In genomic region chr10:127866276-127867013, GRCh38 we compare ENCODE assay signal across 21 cellular contexts. TPM values are rescaled to one million over a fixed set of nuclear protein-coding genes. Genes with fewer than 3 reads are reported as not detected.
DNase-seq lines count a peak whose midpoint lies in the region; ATAC-seq, FAIRE-seq and TF ChIP-seq lines count a peak whose summit lies in the region.
"Had no signal": no experiment of that assay in that cellular context is flagged by ENCODE, and none has a peak within 500 bp of the region (broad histone marks: within the 10 kb centered on the region; RNA-seq: fewer than 3 reads in every experiment).

No MANE protein-coding gene starts in this region.

- H4K20me1 ChIP-seq in HepG2 (ENCODE audit: insufficient read depth, low read length), result no peaks in the 10 kb centered on the region
- H4K20me1 ChIP-seq in GM23338 (replicated peaks; ENCODE audit: insufficient read depth), result no peaks in the 10 kb centered on the region

- H3F3A ChIP-seq in GM23338 (replicated peaks; ENCODE audit: low read depth), result no peaks in the 10 kb centered on the region

- intact Hi-C loops in cardiac septum (cut with DNase I), result no loop called here
- intact Hi-C loops in left ventricle myocardium superior (cut with micrococcal nuclease), result no loop called here
- intact Hi-C loops in HepG2 (cut with micrococcal nuclease; ENCODE audit: unreplicated experiment), result no loop called here

- H3K9ac ChIP-seq in HepG2 (ENCODE audit: insufficient read depth, low read depth, low read length), result no peak overlapping the region

- no peak for TF ChIP-seq RAD21 in HepG2 (CRISPR knock-in tag; IDR thresholded peaks at IDR 0.05)

- H3K4me1 Mint-ChIP-seq in activated naive CD4-positive, alpha-beta T cell treated with anti-CD3 and anti-CD28 coated beads, Interleukin-2, amount 10 ng/mL, durations not matched to agents 7 days and 5 days, result no peaks in the 10 kb centered on the region
- H3K4me1 Mint-ChIP-seq in immature natural killer cell, result no peaks in the 10 kb centered on the region
- no peaks in the 10 kb centered on the region for H3K4me1 Mint-ChIP-seq in GM23338

- no peaks in the 10 kb centered on the region for H3K36me3 Mint-ChIP-seq in activated naive CD4-positive, alpha-beta T cell treated with anti-CD3 and anti-CD28 coated beads, Interleukin-2, amount 10 ng/mL, durations not matched to agents 7 days and 5 days
- H3K36me3 Mint-ChIP-seq in immature natural killer cell (no peaks in the 10 kb centered on the region), GM23338 (ENCODE audit: low read depth) (peaks cover 22% of the 10 kb centered on the region; the same call in 2 of the 3 replicates)

- no peak overlapping the region for H3K4me3 Mint-ChIP-seq in activated naive CD4-positive, alpha-beta T cell treated with anti-CD3 and anti-CD28 coated beads, Interleukin-2, amount 10 ng/mL, durations not matched to agents 7 days and 5 days
- H3K4me3 Mint-ChIP-seq in immature natural killer cell, result no peak overlapping the region
- no peak overlapping the region for H3K4me3 Mint-ChIP-seq in GM23338
- H3K4me3 Mint-ChIP-seq: CD4-positive, alpha-beta T cell had no signal

- POLR2A ChIA-PET in HepG2 (lab: Yijun Ruan, JAX), result no interaction called here

- no peak for TF ChIP-seq POLR2A in HepG2 (IDR thresholded peaks at IDR 0.05; ENCODE audit: insufficient read depth in 1 of 2, low read depth in 2 of 2, low read length in 2 of 2)

- no peak overlapping the region for H2AFZ ChIP-seq in HepG2 (ENCODE audit: low read length)
- H2AFZ ChIP-seq in GM23338, result no peak overlapping the region

- H3K4me3 ChIP-seq in fibroblast of mammary gland (ENCODE audit: control insufficient read depth, low read depth, low read length), result no peak overlapping the region
- H3K4me3 ChIP-seq in HepG2 (replicated peaks in 1 of 3; ENCODE audit: insufficient read depth in 1 of 3, low read depth in 2 of 3, low read length in 3 of 3), result no peak overlapping the region
- H3K4me3 ChIP-seq in GM23338, result no peak overlapping the region
- H3K4me3 ChIP-seq: A549 had no signal

- 7% methylated on average over 8 of the region's 8 CpGs for WGBS in HepG2 (ENCODE audit: low lambda C conversion rate)

- peaks cover 17% of the 10 kb centered on the region for H3K9me2 ChIP-seq in GM23338 (ENCODE audit: insufficient read depth)

- H3K27ac ChIP-seq in HepG2 (ENCODE audit: extremely low read length, insufficient read depth, low read length) (no peak overlapping the region), GM23338 (ENCODE audit: low read depth) (no peak overlapping the region)
- H3K27ac ChIP-seq: 22Rv1, A549, C4-2B had no signal

- in situ Hi-C loops in HepG2 (cut with HindIII; ENCODE audit: extremely low pct_ligation_motif_present, low pct_unique_long_range_greater_than_20kb), result loop anchor here (25.0 kb wide), 1 partner anchor 629 kb away; no protein-coding TSS in a partner anchor

- no peaks in the 10 kb centered on the region for H3K27me3 ChIP-seq in HepG2 (ENCODE audit: control insufficient read depth in 1 of 2, insufficient read depth in 2 of 2, low read length in 2 of 2)
- no peaks in the 10 kb centered on the region for H3K27me3 ChIP-seq in GM23338 (ENCODE audit: insufficient read depth)

- H3K79me2 ChIP-seq in HepG2 (ENCODE audit: insufficient read depth, low read length), result no peaks in the 10 kb centered on the region
- no peaks in the 10 kb centered on the region for H3K79me2 ChIP-seq in GM23338 (replicated peaks; ENCODE audit: insufficient read depth)

- peak; percentile 14 for DNase-seq in cardiac septum (ENCODE audit: low spot score)
- no peak for DNase-seq in left ventricle myocardium superior
- peak; percentile 25 for DNase-seq in fibroblast of mammary gland (ENCODE audit: low read depth)
- DNase-seq in HepG2 (ENCODE audit: low spot score), result peak; percentile 30
- no peak for DNase-seq in activated naive CD4-positive, alpha-beta T cell treated with anti-CD3 and anti-CD28 coated beads, Interleukin-2, amount 10 ng/mL, durations not matched to agents 7 days and 5 days
- DNase-seq in immature natural killer cell, result no peak
- DNase-seq in foreskin melanocyte, result no peak
- no peak for DNase-seq in GM23338 (ENCODE audit: low spot score)
- DNase-seq: AML-193; Caco-2; CD4-positive, alpha-beta T cell; GOT3; H7 had no signal

- ATAC-seq in left ventricle myocardium superior (no peak), HepG2 (peak; percentile 49), GM23338 (no peak)
- ATAC-seq: A549, HCT116 had no signal

- H3K27ac Mint-ChIP-seq in activated naive CD4-positive, alpha-beta T cell treated with anti-CD3 and anti-CD28 coated beads, Interleukin-2, amount 10 ng/mL, durations not matched to agents 7 days and 5 days, result no peak overlapping the region
- H3K27ac Mint-ChIP-seq in immature natural killer cell (no peak overlapping the region), GM23338 (no peak overlapping the region)
- H3K27ac Mint-ChIP-seq: CD4-positive, alpha-beta T cell had no signal

- BruUV-seq in HepG2 (replicated peaks; lab: Mats Ljungman, UMichigan), result no TSS peak

- H3K4me1 ChIP-seq in HepG2 (ENCODE audit: insufficient read depth, low read length) (peaks cover 22% of the 10 kb centered on the region), GM23338 (ENCODE audit: insufficient read depth) (no peaks in the 10 kb centered on the region)
- H3K4me1 ChIP-seq: A549, Caco-2 had no signal

- TF ChIP-seq CTCF in fibroblast of mammary gland (conservative IDR thresholded peaks at IDR 0.05; ENCODE audit: control insufficient read depth, insufficient read depth, low read depth, low read length), result no peak
- no peak for TF ChIP-seq CTCF in HepG2 (CRISPR knock-in tag; IDR thresholded peaks at IDR 0.05)
- no peak for TF ChIP-seq CTCF in GM23338 (conservative IDR thresholded peaks at IDR 0.05; ENCODE audit: low read depth in 2 of 2)

- TF ChIP-seq EP300 in HepG2 (IDR thresholded peaks at IDR 0.05; ENCODE audit: low read depth in 2 of 2, low read length in 2 of 2) (no peak), HepG2 (CRISPR knock-in tag; IDR thresholded peaks at IDR 0.05; ENCODE audit: borderline replicate concordance) (no peak)

- CTCF ChIA-PET in HepG2 (lab: Yijun Ruan, JAX; ENCODE audit: low intra/inter-chr PET ratio, low total read pairs), result no interaction called here
- CTCF ChIA-PET in activated naive CD4-positive, alpha-beta T cell treated with anti-CD3 and anti-CD28 coated beads, Interleukin-2, amount 10 ng/mL, durations not matched to agents 7 days and 5 days (lab: Charles Lee), result interaction anchor here (1.5 kb wide), 1 partner anchor 11 kb away, joined by 3 read pairs; no protein-coding TSS in a partner anchor

- FAIRE-seq in HepG2 (lab: Jason Lieb, UNC), result no peak
- FAIRE-seq: A549, D721Med, G401.6, GM12891 had no signal

- H3K36me3 ChIP-seq in HepG2 (replicated peaks in 1 of 2; ENCODE audit: control insufficient read depth in 1 of 2, insufficient read depth in 2 of 2, low read length in 2 of 2) (no peaks in the 10 kb centered on the region), GM23338 (ENCODE audit: insufficient read depth) (no peaks in the 10 kb centered on the region)

- peaks cover 41% of the 10 kb centered on the region for H3K27me3 Mint-ChIP-seq in activated naive CD4-positive, alpha-beta T cell treated with anti-CD3 and anti-CD28 coated beads, Interleukin-2, amount 10 ng/mL, durations not matched to agents 7 days and 5 days
- H3K27me3 Mint-ChIP-seq in immature natural killer cell (ENCODE audit: low read depth in 3 of 3), result peaks cover 2 to 11% (median 3%) of the 10 kb centered on the region in 3 donors
- H3K27me3 Mint-ChIP-seq in GM23338 (ENCODE audit: insufficient read depth, low read depth, poor library complexity), result peaks cover 2% of the 10 kb centered on the region

- H3K9me3 Mint-ChIP-seq in activated naive CD4-positive, alpha-beta T cell treated with anti-CD3 and anti-CD28 coated beads, Interleukin-2, amount 10 ng/mL, durations not matched to agents 7 days and 5 days, result peaks cover 11% of the 10 kb centered on the region
- H3K9me3 Mint-ChIP-seq in immature natural killer cell (peaks cover 0 to 7% (median under 1%) of the 10 kb centered on the region in 6 donors), GM23338 (peaks cover 46% of the 10 kb centered on the region)
- H3K9me3 Mint-ChIP-seq: CD4-positive, alpha-beta T cell had no signal

- peaks cover 35% of the 10 kb centered on the region for H3K9me3 ChIP-seq in HepG2 (ENCODE audit: low read length)
- H3K9me3 ChIP-seq: Caco-2 had no signal

- H3K4me2 ChIP-seq in HepG2 (ENCODE audit: low read depth, low read length), result peak overlapping the region; percentile 13; the same call in 1 of the 2 replicates
- H3K4me2 ChIP-seq in GM23338, result no peak overlapping the region
- H3K4me2 ChIP-seq: A549 had no signal

RNA-seq across cellular contexts. Expression of gene CLRN3, which starts 26.3 kb away (rescaled TPM):
- total RNA-seq in cardiac septum (not detected), left ventricle myocardium superior (not detected), HepG2 (2016; rRNA removed; fragmentation: Illumina TruSeq; extraction: Trizol) (not detected in 2 replicates)
- not detected in 2 replicates for total RNA-seq in HepG2 (2016; cell fraction: cytosol; rRNA removed; fragmentation: Illumina TruSeq; extraction: Trizol; ENCODE audit: low read depth)
- total RNA-seq in HepG2 (2016; cell fraction: insoluble cytoplasmic fraction; rRNA removed; fragmentation: Illumina TruSeq; extraction: Trizol), result not detected in 2 replicates
- not detected in 2 replicates for total RNA-seq in HepG2 (2016; cell fraction: membrane; rRNA removed; fragmentation: Illumina TruSeq; extraction: Trizol)
- total RNA-seq in HepG2 (2016; cell fraction: nucleus; rRNA removed; fragmentation: Illumina TruSeq; extraction: Trizol), result not detected in 2 replicates
- polyA plus RNA-seq in HepG2 (2011; rRNA removed) (not detected in 2 replicates), immature natural killer cell (not detected), GM23338 (2016; fragmentation: Nextera tagmentation; extraction: Ambion mirVana) (not detected in 2 replicates)
- not detected in 2 replicates for polyA plus RNA-seq in HepG2 (2011; cell fraction: cytosol; rRNA removed)
- polyA plus RNA-seq in HepG2 (2011; cell fraction: nucleus; rRNA removed), result not detected in 2 replicates
- not detected in 2 replicates for polyA plus RNA-seq in HepG2 (2012)
- not detected in 2 replicates for polyA plus RNA-seq in HepG2 (2016; cell fraction: cytosol; fragmentation: Illumina TruSeq; extraction: Trizol; ENCODE audit: low read depth)
- not detected in 2 replicates for polyA plus RNA-seq in HepG2 (2016; cell fraction: insoluble cytoplasmic fraction; fragmentation: Illumina TruSeq; extraction: Trizol; ENCODE audit: low read depth)
- polyA plus RNA-seq in HepG2 (2016; cell fraction: membrane; fragmentation: Illumina TruSeq; extraction: Trizol; ENCODE audit: low read depth), result not detected in 2 replicates
- not detected in 2 replicates for polyA plus RNA-seq in HepG2 (2016; cell fraction: nucleus; fragmentation: Illumina TruSeq; extraction: Trizol; ENCODE audit: insufficient read depth, low read depth)
- not detected in 2 replicates for polyA minus RNA-seq in HepG2 (2011; rRNA and poly(A)+ RNA removed; ENCODE audit: low replicate concordance)
- polyA minus RNA-seq in HepG2 (2011; cell fraction: cytosol; rRNA and poly(A)+ RNA removed), result not detected in 2 replicates
- not detected in 2 replicates for polyA minus RNA-seq in HepG2 (2011; cell fraction: nucleus; rRNA and poly(A)+ RNA removed)
- total RNA-seq in GM23338 (2014; rRNA removed; shearing (Covaris generic)), result not detected in 2 replicates
- total RNA-seq: CD4-positive, alpha-beta T cell; H7 had no signal
- polyA plus RNA-seq: BJ had no signal

RNA-seq across cellular contexts. Expression of gene PTPRE, which starts 40.5 kb away (rescaled TPM):
- 51.1 TPM for total RNA-seq in cardiac septum
- total RNA-seq in left ventricle myocardium superior, result 15.1 TPM
- 0.02 TPM in 1 of 2 replicates, not detected in the other for total RNA-seq in HepG2 (2016; rRNA removed; fragmentation: Illumina TruSeq; extraction: Trizol)
- not detected in 2 replicates for total RNA-seq in HepG2 (2016; cell fraction: cytosol; rRNA removed; fragmentation: Illumina TruSeq; extraction: Trizol; ENCODE audit: low read depth)
- not detected in 2 replicates for total RNA-seq in HepG2 (2016; cell fraction: insoluble cytoplasmic fraction; rRNA removed; fragmentation: Illumina TruSeq; extraction: Trizol)
- total RNA-seq in HepG2 (2016; cell fraction: membrane; rRNA removed; fragmentation: Illumina TruSeq; extraction: Trizol), result not detected in 2 replicates
- 0.09 TPM in 1 of 2 replicates, not detected in the other for total RNA-seq in HepG2 (2016; cell fraction: nucleus; rRNA removed; fragmentation: Illumina TruSeq; extraction: Trizol)
- 0.01 and 0.04 TPM in 2 replicates for polyA plus RNA-seq in HepG2 (2011; rRNA removed)
- not detected in 2 replicates for polyA plus RNA-seq in HepG2 (2011; cell fraction: cytosol; rRNA removed)
- 0.19 TPM in 1 of 2 replicates, not detected in the other for polyA plus RNA-seq in HepG2 (2011; cell fraction: nucleus; rRNA removed)
- polyA plus RNA-seq in HepG2 (2012), result not detected in 2 replicates
- not detected in 2 replicates for polyA plus RNA-seq in HepG2 (2016; cell fraction: cytosol; fragmentation: Illumina TruSeq; extraction: Trizol; ENCODE audit: low read depth)
- polyA plus RNA-seq in HepG2 (2016; cell fraction: insoluble cytoplasmic fraction; fragmentation: Illumina TruSeq; extraction: Trizol; ENCODE audit: low read depth), result not detected in 2 replicates
- not detected in 2 replicates for polyA plus RNA-seq in HepG2 (2016; cell fraction: membrane; fragmentation: Illumina TruSeq; extraction: Trizol; ENCODE audit: low read depth)
- not detected in 2 replicates for polyA plus RNA-seq in HepG2 (2016; cell fraction: nucleus; fragmentation: Illumina TruSeq; extraction: Trizol; ENCODE audit: insufficient read depth, low read depth)
- polyA minus RNA-seq in HepG2 (2011; rRNA and poly(A)+ RNA removed; ENCODE audit: low replicate concordance), result 0.04 and 4.6 TPM in 2 replicates
- not detected in 2 replicates for polyA minus RNA-seq in HepG2 (2011; cell fraction: cytosol; rRNA and poly(A)+ RNA removed)
- polyA minus RNA-seq in HepG2 (2011; cell fraction: nucleus; rRNA and poly(A)+ RNA removed), result not detected in 2 replicates
- 10 to 100 TPM; 35.7 to 73.1 (median 40.3) TPM for polyA plus RNA-seq in immature natural killer cell
- total RNA-seq in GM23338 (2014; rRNA removed; shearing (Covaris generic)), result 0.42 and 0.54 TPM in 2 replicates
- polyA plus RNA-seq in GM23338 (2016; fragmentation: Nextera tagmentation; extraction: Ambion mirVana), result 0.34 and 3.0 TPM in 2 replicates

Comparison
In these comparisons a context has a peak if more than half of its experiments do, and no peak if none do; other contexts are left out.
1. DNase-seq: peak in cardiac septum (single experiment), fibroblast of mammary gland (single experiment) and HepG2 (single experiment); none in left ventricle myocardium superior (single experiment), activated naive CD4-positive, alpha-beta T cell treated with anti-CD3 and anti-CD28 coated beads, Interleukin-2, amount 10 ng/mL, durations not matched to agents 7 days and 5 days (single experiment), immature natural killer cell (0 of 3), foreskin melanocyte (single experiment) and GM23338 (single experiment).
2. RNA of gene PTPRE, which starts 40.5 kb away (total RNA-seq): 51.1 TPM in cardiac septum (single experiment) and 15.1 TPM in left ventricle myocardium superior (single experiment); 0.42 to 0.54 TPM in GM23338 and 0.02 to 0.09 TPM in HepG2; every median in the first group is over 10 times any median in the second.